Comparison of ENCODE assay signal across 14 cellular contexts in the genomic region with DNA sequence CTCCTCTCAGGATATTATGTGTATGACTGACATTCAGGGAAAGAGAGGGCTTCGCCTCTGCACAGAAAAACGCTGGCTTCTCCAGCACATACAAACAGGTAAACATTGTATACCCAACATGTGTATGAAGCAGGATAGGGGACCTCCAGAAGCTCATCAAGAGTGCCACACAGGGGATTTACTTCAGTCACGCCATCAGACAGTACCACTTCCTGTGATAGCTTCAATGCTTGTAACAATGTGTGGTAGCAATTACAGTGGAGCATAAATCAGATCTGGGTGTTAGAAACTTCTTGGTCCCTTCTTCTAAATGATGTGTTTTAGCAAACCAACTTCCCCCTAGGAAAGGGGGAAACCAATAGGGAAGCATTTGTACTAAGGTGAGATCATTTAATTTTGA.
DNase-seq lines count a peak whose midpoint lies in the region; ATAC-seq lines count a peak whose summit lies in the region.
"Had no signal": no experiment of that assay in that cellular context is flagged by ENCODE, and none has a peak within 500 bp of the region (broad histone marks: within the 10 kb centered on the region; RNA-seq: fewer than 3 reads in every experiment).

No MANE protein-coding gene starts in this region.

- DNase-seq in activated T-cell treated with anti-CD3 and anti-CD28 coated beads, Interleukin-2, amount 50 U/mL, for 72 hours: peak in 1 of 2 donors; percentile 9
- DNase-seq in activated T-cell treated with anti-CD3 and anti-CD28 coated beads, Interleukin-2, amount 50 U/mL, for 1 hour: no peak
- DNase-seq in T-cell (peak in 6 of 34 experiments; percentile 2 to 14 (median 3)), NOMO-1 treated with dmso at 0.1 percent for 144 hours (lab: John Stamatoyannopoulos, UW; ENCODE audit: unreplicated experiment) (no peak), NAMALWA (ENCODE audit: low spot score) (no peak)
- no peak for DNase-seq in activated CD8-positive, alpha-beta memory T cell treated with anti-CD3 and anti-CD28 coated beads, Interleukin-2, amount 50 U/mL, for 48 hours
- DNase-seq: activated T-cell treated with anti-CD3 and anti-CD28 coated beads, Interleukin-2, amount 50 U/mL, for 48 hours; GOT3; NCI-H2171 treated with DMSO at 0.1 percent for 48 hours; pancreas; SK-N-SH; WERI-Rb-1 had no signal

- H3K9me3 Mint-ChIP-seq in activated T-cell treated with anti-CD3 and anti-CD28 coated beads, Interleukin-2, amount 50 U/mL, for 72 hours: no peaks in the 10 kb centered on the region
- H3K9me3 Mint-ChIP-seq in T-cell: no peaks in the 10 kb centered on the region
- H3K9me3 Mint-ChIP-seq in stimulated activated memory B cell treated with anti-CD40 and anti-IgM and Interleukin-4, amounts not matched to agents 10 μg/mL and 1 μg/mL and 100 μg/mL, for 72 hours: no peaks in the 10 kb centered on the region

- H3K27ac Mint-ChIP-seq in activated T-cell treated with anti-CD3 and anti-CD28 coated beads, Interleukin-2, amount 50 U/mL, for 72 hours: no peak overlapping the region
- H3K27ac Mint-ChIP-seq in T-cell: no peak overlapping the region
- H3K27ac Mint-ChIP-seq in stimulated activated memory B cell treated with anti-CD40 and anti-IgM and Interleukin-4, amounts not matched to agents 10 μg/mL and 1 μg/mL and 100 μg/mL, for 72 hours: no peak overlapping the region

- CTCF ChIA-PET in T-cell (lab: Charles Lee): interaction anchor here in 1 of 2 donors (0.9 kb wide), 1 partner anchor 20 kb away, joined by 3 read pairs; no protein-coding TSS in a partner anchor

- peaks cover 6% of the 10 kb centered on the region for H3K27me3 Mint-ChIP-seq in activated T-cell treated with anti-CD3 and anti-CD28 coated beads, Interleukin-2, amount 50 U/mL, for 72 hours (ENCODE audit: low read depth)
- H3K27me3 Mint-ChIP-seq in T-cell: peaks cover 0 to 3% of the 10 kb centered on the region in 2 donors
- no peaks in the 10 kb centered on the region for H3K27me3 Mint-ChIP-seq in stimulated activated memory B cell treated with anti-CD40 and anti-IgM and Interleukin-4, amounts not matched to agents 10 μg/mL and 1 μg/mL and 100 μg/mL, for 72 hours

- no peak overlapping the region for H3K4me3 Mint-ChIP-seq in activated T-cell treated with anti-CD3 and anti-CD28 coated beads, Interleukin-2, amount 50 U/mL, for 72 hours
- H3K4me3 Mint-ChIP-seq in T-cell: no peak overlapping the region
- H3K4me3 Mint-ChIP-seq in stimulated activated memory B cell treated with anti-CD40 and anti-IgM and Interleukin-4, amounts not matched to agents 10 μg/mL and 1 μg/mL and 100 μg/mL, for 72 hours: no peak overlapping the region

- ATAC-seq in activated T-cell treated with anti-CD3 and anti-CD28 coated beads, Interleukin-2, amount 50 U/mL, for 72 hours (replicated peaks in 1 of 2): peak; percentile 63 to 78
- ATAC-seq in HG02623 (IDR thresholded peaks at IDR 0.05; ENCODE audit: unreplicated experiment) (peak; percentile 39), T-cell (replicated peaks in 1 of 4) (peak; percentile 63 to 89 (median 82))
- peak; percentile 49 for ATAC-seq in stimulated activated memory B cell treated with anti-CD40 and anti-IgM and Interleukin-4, amounts not matched to agents 10 μg/mL and 1 μg/mL and 100 μg/mL, for 72 hours

- H3K4me1 Mint-ChIP-seq in activated T-cell treated with anti-CD3 and anti-CD28 coated beads, Interleukin-2, amount 50 U/mL, for 72 hours (ENCODE audit: low read depth): peaks cover 26% of the 10 kb centered on the region
- H3K4me1 Mint-ChIP-seq in T-cell: peaks cover 16 to 23% (median 22%) of the 10 kb centered on the region in 3 donors
- H3K4me1 Mint-ChIP-seq in stimulated activated memory B cell treated with anti-CD40 and anti-IgM and Interleukin-4, amounts not matched to agents 10 μg/mL and 1 μg/mL and 100 μg/mL, for 72 hours: no peaks in the 10 kb centered on the region

- POLR2A ChIA-PET in T-cell (lab: Charles Lee): interaction anchor here in 1 of 2 donors (1.1 kb wide), 1 partner anchor 30 kb away, joined by 3 read pairs; no protein-coding TSS in a partner anchor

- peaks cover 0 to 2% of the 10 kb centered on the region in 2 donors for H3K36me3 Mint-ChIP-seq in activated T-cell treated with anti-CD3 and anti-CD28 coated beads, Interleukin-2, amount 50 U/mL, for 72 hours (ENCODE audit: insufficient read depth in 2 of 2)
- H3K36me3 Mint-ChIP-seq in T-cell: no peaks in the 10 kb centered on the region
- H3K36me3 Mint-ChIP-seq in stimulated activated memory B cell treated with anti-CD40 and anti-IgM and Interleukin-4, amounts not matched to agents 10 μg/mL and 1 μg/mL and 100 μg/mL, for 72 hours: no peaks in the 10 kb centered on the region
